8 cellular contexts compared by ENCODE assay signal in genomic region chrX:132216806-132217202, GRCh38. TPM values are rescaled to one million over a fixed set of nuclear protein-coding genes. Genes with fewer than 3 reads are reported as not detected.
DNase-seq lines count a peak whose midpoint lies in the region; ATAC-seq, FAIRE-seq and TF ChIP-seq lines count a peak whose summit lies in the region.

No MANE protein-coding gene starts in this region.

- H3K4me1 ChIP-seq in MM.1S (ENCODE audit: low read length), result peaks cover 6% of the 10 kb centered on the region; the same call in 1 of the 2 replicates
- H3K4me1 ChIP-seq in HepG2 (ENCODE audit: insufficient read depth, low read length), result peaks cover 19% of the 10 kb centered on the region; the same call in 1 of the 2 replicates
- H3K4me1 ChIP-seq in thymus (ENCODE audit: control insufficient read depth, insufficient read depth, low read length), result no peaks in the 10 kb centered on the region

- CTCF ChIA-PET in AG04450 (lab: Charles Lee), result interaction anchor here (1.9 kb wide), 1 partner anchor 124 kb away, joined by 5 read pairs; no protein-coding TSS in a partner anchor
- CTCF ChIA-PET in HepG2 (lab: Yijun Ruan, JAX; ENCODE audit: low intra/inter-chr PET ratio, low total read pairs), result no interaction called here

- H2AFZ ChIP-seq in MM.1S (ENCODE audit: low read length) (peak overlapping the region; percentile 63), HepG2 (ENCODE audit: low read length) (no peak overlapping the region)

- H3K4me2 ChIP-seq in MM.1S (ENCODE audit: low read depth, low read length), result peak overlapping the region; percentile 50
- peak overlapping the region; percentile 66 for H3K4me2 ChIP-seq in HepG2 (ENCODE audit: low read depth, low read length)

- FAIRE-seq in HepG2 (lab: Jason Lieb, UNC), result no peak

- H3K4me3 ChIP-seq in AG04450 (ENCODE audit: low read depth, low read length), result peak overlapping the region; percentile 70
- peak overlapping the region; percentile 75 for H3K4me3 ChIP-seq in MM.1S (ENCODE audit: low read length)
- H3K4me3 ChIP-seq in HepG2 (replicated peaks in 1 of 3; ENCODE audit: insufficient read depth in 1 of 3, low read depth in 2 of 3, low read length in 3 of 3), result peak overlapping the region; percentile 76 to 87 (median 81)
- H3K4me3 ChIP-seq in thymus (ENCODE audit: low read length), result peak overlapping the region; percentile 71

- no peaks in the 10 kb centered on the region for H4K20me1 ChIP-seq in MM.1S (ENCODE audit: insufficient read depth, low read length)
- no peaks in the 10 kb centered on the region for H4K20me1 ChIP-seq in HepG2 (ENCODE audit: insufficient read depth, low read length)

- TF ChIP-seq CTCF in AG04450 (IDR thresholded peaks at IDR 0.05; ENCODE audit: low read depth, low read length) (no peak), MM.1S (IDR thresholded peaks at IDR 0.05; ENCODE audit: low read length) (no peak), HepG2 (CRISPR knock-in tag; IDR thresholded peaks at IDR 0.05) (no peak)

- 0% methylated on average over 8 of the region's 11 CpGs for WGBS in HepG2 (ENCODE audit: low lambda C conversion rate)
- under 1% methylated on average over 11 of the region's 11 CpGs for WGBS in thymus

- H3K9me3 ChIP-seq in AG04450 (ENCODE audit: control insufficient read depth, insufficient read depth, low read length), result no peaks in the 10 kb centered on the region
- no peaks in the 10 kb centered on the region for H3K9me3 ChIP-seq in MM.1S (replicated peaks; ENCODE audit: insufficient read depth, low read length)
- no peaks in the 10 kb centered on the region for H3K9me3 ChIP-seq in HepG2 (ENCODE audit: low read length)
- no peaks in the 10 kb centered on the region for H3K9me3 ChIP-seq in thymus (ENCODE audit: control insufficient read depth)

- BruUV-seq in HepG2 (replicated peaks; lab: Mats Ljungman, UMichigan), result TSS peak; percentile 49

- TF ChIP-seq RAD21 in HepG2 (CRISPR knock-in tag; IDR thresholded peaks at IDR 0.05), result no peak

- 0 out of 2 replicates have a peak, but pooled peaks cover 7% of the 10 kb centered on the region for H3K36me3 ChIP-seq in MM.1S (replicated peaks; ENCODE audit: insufficient read depth, low read length)
- 0 out of 5 replicates have a peak, but pooled peaks cover 3 to 4% of the 10 kb centered on the region in 2 experiments for H3K36me3 ChIP-seq in HepG2 (replicated peaks in 1 of 2; ENCODE audit: control insufficient read depth in 1 of 2, insufficient read depth in 2 of 2, low read length in 2 of 2)
- no peaks in the 10 kb centered on the region for H3K36me3 ChIP-seq in thymus (ENCODE audit: control insufficient read depth, insufficient read depth)

- H3K9me2 ChIP-seq in MM.1S (replicated peaks; ENCODE audit: insufficient read depth, low read length), result no peaks in the 10 kb centered on the region

- intact Hi-C loops in HepG2 (cut with micrococcal nuclease; ENCODE audit: unreplicated experiment), result loop anchor here (5.0 to 10.0 kb wide), 3 partner anchors 140 to 268 kb away; partner anchors contain the start of genes MBNL3 and STK26

- no peak for TF ChIP-seq POLR2A in HepG2 (IDR thresholded peaks at IDR 0.05; ENCODE audit: insufficient read depth in 1 of 2, low read depth in 2 of 2, low read length in 2 of 2)

- H3K27me3 ChIP-seq in AG04450 (ENCODE audit: control insufficient read depth, insufficient read depth, low read length) (no peaks in the 10 kb centered on the region), MM.1S (replicated peaks; ENCODE audit: insufficient read depth, low read length) (no peaks in the 10 kb centered on the region), HepG2 (ENCODE audit: control insufficient read depth in 1 of 2, insufficient read depth in 2 of 2, low read length in 2 of 2) (no peaks in the 10 kb centered on the region; a peak in 1 of 5 replicates), thymus (ENCODE audit: control insufficient read depth, insufficient read depth) (no peaks in the 10 kb centered on the region)

- no peak for TF ChIP-seq EP300 in HepG2 (IDR thresholded peaks at IDR 0.05; ENCODE audit: low read depth in 2 of 2, low read length in 2 of 2)
- TF ChIP-seq EP300 in HepG2 (CRISPR knock-in tag; IDR thresholded peaks at IDR 0.05; ENCODE audit: borderline replicate concordance), result no peak

- peak; percentile 39 for ATAC-seq in GM19395 (IDR thresholded peaks at IDR 0.05; ENCODE audit: unreplicated experiment)
- no peak for ATAC-seq in HepG2

- H3K9ac ChIP-seq in MM.1S (ENCODE audit: low read length) (peak overlapping the region; percentile 88), HepG2 (ENCODE audit: insufficient read depth, low read depth, low read length) (peak overlapping the region; percentile 80)

- H3F3A ChIP-seq in MM.1S (ENCODE audit: insufficient read depth, low read length), result peaks cover 9% of the 10 kb centered on the region; the same call in 1 of the 2 replicates

- in situ Hi-C loops in HepG2 (cut with HindIII; ENCODE audit: extremely low pct_ligation_motif_present, low pct_unique_long_range_greater_than_20kb), result loop anchor here (5.0 to 10.0 kb wide), 2 partner anchors 140 to 382 kb away; no protein-coding TSS in a partner anchor

- H3K27ac ChIP-seq in AG04450 (ENCODE audit: low read depth, low read length) (peak overlapping the region; percentile 68), MM.1S (ENCODE audit: low read length) (peak overlapping the region; percentile 85), HepG2 (ENCODE audit: extremely low read length, insufficient read depth, low read length) (peak overlapping the region; percentile 91), thymus (ENCODE audit: low read depth) (peak overlapping the region; percentile 78)

- DNase-seq in AG04450 (ENCODE audit: low read depth, low spot score) (no peak), MM.1S (peak; percentile 29), astrocyte of the hippocampus (ENCODE audit: low read depth, low spot score) (peak; percentile 38), HepG2 (ENCODE audit: low spot score) (no peak), NCI-H526 treated with DMSO at 0.1 percent for 48 hours (lab: John Stamatoyannopoulos, UW) (no peak), T1000 (lab: John Stamatoyannopoulos, UW) (no peak)

- H3K79me2 ChIP-seq in MM.1S (ENCODE audit: low read length), result peaks cover 38% of the 10 kb centered on the region
- peaks cover 22% of the 10 kb centered on the region for H3K79me2 ChIP-seq in HepG2 (ENCODE audit: insufficient read depth, low read length)

- POLR2A ChIA-PET in AG04450 (lab: Yijun Ruan, JAX) (no interaction called here), HepG2 (lab: Yijun Ruan, JAX) (no interaction called here)

TF ChIP-seq in HepG2, 621 proteins besides CTCF, POLR2A, EP300 and RAD21 (continues in another document):
- TF ChIP-seq ZNF331 (CRISPR knock-in tag; IDR thresholded peaks at IDR 0.05) (no peak), ZMYM2 (CRISPR knock-in tag; IDR thresholded peaks at IDR 0.05) (no peak), HNRNPUL1 (IDR thresholded peaks at IDR 0.05; ENCODE audit: low read depth, low read length) (no peak), TFDP2 (CRISPR knock-in tag; IDR thresholded peaks at IDR 0.05) (no peak), FOXP4 (CRISPR knock-in tag; IDR thresholded peaks at IDR 0.05) (no peak)

RNA-seq across cellular contexts. Expression of gene RAP2C, which starts 2.4 kb away (rescaled TPM):
- polyA plus RNA-seq in AG04450 (2011; rRNA removed), result 14.4 and 19.5 TPM in 2 replicates
- polyA minus RNA-seq in AG04450 (2011; rRNA and poly(A)+ RNA removed), result 16.0 and 16.3 TPM in 2 replicates
- 28.5 and 39.3 TPM in 2 replicates for total RNA-seq in HepG2 (2016; rRNA removed; fragmentation: Illumina TruSeq; extraction: Trizol)
- 4.4 and 4.9 TPM in 2 replicates for total RNA-seq in HepG2 (2016; cell fraction: cytosol; rRNA removed; fragmentation: Illumina TruSeq; extraction: Trizol; ENCODE audit: low read depth)
- total RNA-seq in HepG2 (2016; cell fraction: insoluble cytoplasmic fraction; rRNA removed; fragmentation: Illumina TruSeq; extraction: Trizol), result 28.3 and 39.3 TPM in 2 replicates
- total RNA-seq in HepG2 (2016; cell fraction: membrane; rRNA removed; fragmentation: Illumina TruSeq; extraction: Trizol), result 26.3 and 31.2 TPM in 2 replicates
- 11.1 and 12.7 TPM in 2 replicates for total RNA-seq in HepG2 (2016; cell fraction: nucleus; rRNA removed; fragmentation: Illumina TruSeq; extraction: Trizol)
- 7.3 and 8.0 TPM in 2 replicates for polyA plus RNA-seq in HepG2 (2011; rRNA removed)
- 4.0 and 5.2 TPM in 2 replicates for polyA plus RNA-seq in HepG2 (2011; cell fraction: cytosol; rRNA removed)
- 5.0 and 31.6 TPM in 2 replicates for polyA plus RNA-seq in HepG2 (2011; cell fraction: nucleus; rRNA removed)
- 14.6 and 15.1 TPM in 2 replicates for polyA plus RNA-seq in HepG2 (2012)
- polyA plus RNA-seq in HepG2 (2016; cell fraction: cytosol; fragmentation: Illumina TruSeq; extraction: Trizol; ENCODE audit: low read depth), result 5.2 and 6.0 TPM in 2 replicates
- 33.5 and 34.7 TPM in 2 replicates for polyA plus RNA-seq in HepG2 (2016; cell fraction: insoluble cytoplasmic fraction; fragmentation: Illumina TruSeq; extraction: Trizol; ENCODE audit: low read depth)
- polyA plus RNA-seq in HepG2 (2016; cell fraction: membrane; fragmentation: Illumina TruSeq; extraction: Trizol; ENCODE audit: low read depth), result 17.5 and 18.0 TPM in 2 replicates
- 30.3 and 31.1 TPM in 2 replicates for polyA plus RNA-seq in HepG2 (2016; cell fraction: nucleus; fragmentation: Illumina TruSeq; extraction: Trizol; ENCODE audit: insufficient read depth, low read depth)
- 13.2 and 22.3 TPM in 2 replicates for polyA minus RNA-seq in HepG2 (2011; rRNA and poly(A)+ RNA removed; ENCODE audit: low replicate concordance)
- polyA minus RNA-seq in HepG2 (2011; cell fraction: cytosol; rRNA and poly(A)+ RNA removed), result 11.1 and 11.9 TPM in 2 replicates
- polyA minus RNA-seq in HepG2 (2011; cell fraction: nucleus; rRNA and poly(A)+ RNA removed), result 8.2 and 10.6 TPM in 2 replicates
- polyA plus RNA-seq in thymus, result 36.0 TPM

Comparison
In these comparisons a context has a peak if more than half of its experiments do, and no peak if none do; other contexts are left out.
1. DNase-seq: peak in MM.1S (single experiment) and astrocyte of the hippocampus (single experiment); none in AG04450 (single experiment), HepG2 (single experiment), NCI-H526 treated with DMSO at 0.1 percent for 48 hours (single experiment) and T1000 (single experiment).
2. Peak in every context shown above with its lines, with median percentiles within 50 percentile points of each other: H3K27ac ChIP-seq and H3K4me3 ChIP-seq.